9 cellular contexts compared by ENCODE assay signal in the genomic region with DNA sequence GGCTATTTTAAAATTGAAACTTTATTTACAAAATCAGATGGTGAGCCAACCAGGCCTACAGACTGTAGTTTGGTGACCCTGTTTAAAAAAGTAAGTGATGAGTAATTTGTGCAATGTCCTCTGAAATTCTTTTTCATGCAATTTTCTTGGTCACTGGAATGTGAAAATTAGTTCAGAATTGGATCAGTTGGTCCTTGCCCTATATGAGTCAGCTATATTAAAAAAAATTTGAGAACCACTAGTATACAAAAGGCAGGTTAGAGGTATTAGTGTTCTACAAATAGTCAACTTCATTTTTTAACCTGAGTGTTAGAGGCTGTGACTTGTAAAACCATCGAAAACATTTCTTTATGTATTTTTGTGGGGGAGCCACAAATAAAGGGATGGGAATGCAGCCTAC.
"Had no signal": no experiment of that assay in that cellular context is flagged by ENCODE, and none has a peak within 500 bp of the region (broad histone marks: within the 10 kb centered on the region; RNA-seq: fewer than 3 reads in every experiment).

No MANE protein-coding gene starts in this region.

- H3K27ac ChIP-seq: GM23248, HL-60 had no signal

- DNase-seq: GM23248, GOT3, H7, HFFc6, IMR-90 had no signal

- H2AFZ ChIP-seq: GM23248 had no signal

- ATAC-seq: HCT116, K562 had no signal

- H3K36me3 ChIP-seq: HAP-1 had no signal

- H3K4me3 ChIP-seq: GM23248, HAP-1, K562 had no signal

- H3K9ac ChIP-seq: GM23248 had no signal

- H3K9me3 ChIP-seq: HAP-1 had no signal
